Comparison of ENCODE assay signal across 1 cellular context in the genomic region with DNA sequence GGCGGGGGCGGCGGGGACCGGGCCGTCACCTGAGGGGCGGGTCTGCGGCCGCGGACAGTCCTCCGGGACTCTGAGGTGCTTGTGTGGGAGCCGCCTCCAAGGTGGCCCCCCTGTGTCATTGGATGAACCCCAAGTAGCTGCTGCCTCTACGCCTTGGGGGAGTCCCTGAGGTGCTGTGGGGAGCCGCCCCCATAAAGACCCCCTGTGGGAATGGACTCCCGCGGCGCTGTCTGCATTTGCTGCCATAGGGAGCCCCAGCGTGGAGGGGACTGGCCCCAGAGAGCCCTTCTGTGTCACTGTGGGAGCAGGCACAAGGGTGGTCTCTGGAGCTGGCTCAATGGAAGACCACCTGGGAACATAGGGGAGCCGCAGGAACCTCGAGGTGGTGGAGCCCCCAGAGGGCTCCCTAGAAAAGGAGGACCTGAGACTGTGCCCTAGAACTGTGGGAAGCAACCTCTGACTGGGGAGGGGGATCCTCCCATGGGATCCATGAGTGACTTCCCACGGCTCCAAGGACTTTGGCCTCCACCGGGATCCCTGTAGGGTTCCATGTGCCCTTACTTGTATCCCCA.
TF ChIP-seq lines count a peak whose summit lies in the region.

No MANE protein-coding gene starts in this region.

TF ChIP-seq in SK-N-SH, 30 proteins besides CTCF, POLR2A, EP300 and RAD21 (continued from another document):
- TF ChIP-seq, protein P1, sequence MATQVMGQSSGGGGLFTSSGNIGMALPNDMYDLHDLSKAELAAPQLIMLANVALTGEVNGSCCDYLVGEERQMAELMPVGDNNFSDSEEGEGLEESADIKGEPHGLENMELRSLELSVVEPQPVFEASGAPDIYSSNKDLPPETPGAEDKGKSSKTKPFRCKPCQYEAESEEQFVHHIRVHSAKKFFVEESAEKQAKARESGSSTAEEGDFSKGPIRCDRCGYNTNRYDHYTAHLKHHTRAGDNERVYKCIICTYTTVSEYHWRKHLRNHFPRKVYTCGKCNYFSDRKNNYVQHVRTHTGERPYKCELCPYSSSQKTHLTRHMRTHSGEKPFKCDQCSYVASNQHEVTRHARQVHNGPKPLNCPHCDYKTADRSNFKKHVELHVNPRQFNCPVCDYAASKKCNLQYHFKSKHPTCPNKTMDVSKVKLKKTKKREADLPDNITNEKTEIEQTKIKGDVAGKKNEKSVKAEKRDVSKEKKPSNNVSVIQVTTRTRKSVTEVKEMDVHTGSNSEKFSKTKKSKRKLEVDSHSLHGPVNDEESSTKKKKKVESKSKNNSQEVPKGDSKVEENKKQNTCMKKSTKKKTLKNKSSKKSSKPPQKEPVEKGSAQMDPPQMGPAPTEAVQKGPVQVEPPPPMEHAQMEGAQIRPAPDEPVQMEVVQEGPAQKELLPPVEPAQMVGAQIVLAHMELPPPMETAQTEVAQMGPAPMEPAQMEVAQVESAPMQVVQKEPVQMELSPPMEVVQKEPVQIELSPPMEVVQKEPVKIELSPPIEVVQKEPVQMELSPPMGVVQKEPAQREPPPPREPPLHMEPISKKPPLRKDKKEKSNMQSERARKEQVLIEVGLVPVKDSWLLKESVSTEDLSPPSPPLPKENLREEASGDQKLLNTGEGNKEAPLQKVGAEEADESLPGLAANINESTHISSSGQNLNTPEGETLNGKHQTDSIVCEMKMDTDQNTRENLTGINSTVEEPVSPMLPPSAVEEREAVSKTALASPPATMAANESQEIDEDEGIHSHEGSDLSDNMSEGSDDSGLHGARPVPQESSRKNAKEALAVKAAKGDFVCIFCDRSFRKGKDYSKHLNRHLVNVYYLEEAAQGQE (IDR thresholded peaks at IDR 0.05; ENCODE audit: low read depth, low read length), result no peak
- TF ChIP-seq, protein P2, sequence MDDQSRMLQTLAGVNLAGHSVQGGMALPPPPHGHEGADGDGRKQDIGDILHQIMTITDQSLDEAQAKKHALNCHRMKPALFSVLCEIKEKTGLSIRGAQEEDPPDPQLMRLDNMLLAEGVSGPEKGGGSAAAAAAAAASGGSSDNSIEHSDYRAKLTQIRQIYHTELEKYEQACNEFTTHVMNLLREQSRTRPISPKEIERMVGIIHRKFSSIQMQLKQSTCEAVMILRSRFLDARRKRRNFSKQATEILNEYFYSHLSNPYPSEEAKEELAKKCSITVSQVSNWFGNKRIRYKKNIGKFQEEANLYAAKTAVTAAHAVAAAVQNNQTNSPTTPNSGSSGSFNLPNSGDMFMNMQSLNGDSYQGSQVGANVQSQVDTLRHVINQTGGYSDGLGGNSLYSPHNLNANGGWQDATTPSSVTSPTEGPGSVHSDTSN (IDR thresholded peaks at IDR 0.05), result no peak
